1 cellular context compared by ENCODE assay signal in genomic region chr11:2138075-2138435, GRCh38.
TF ChIP-seq lines count a peak whose summit lies in the region.

No MANE protein-coding gene starts in this region.

TF ChIP-seq in H1, 55 proteins besides CTCF, POLR2A, EP300 and RAD21:
- TF ChIP-seq EZH2 (IDR thresholded peaks at IDR 0.05; ENCODE audit: low read depth, low read length, severe bottlenecking) (peak; percentile 82), POLR2AphosphoS5 (IDR thresholded peaks at IDR 0.05; ENCODE audit: low read depth, low read length) (no peak)
